In genomic region chr16:1942810-1943726, GRCh38 we compare ENCODE assay signal across 8 cellular contexts. TPM values are rescaled to one million over a fixed set of nuclear protein-coding genes. Genes with fewer than 3 reads are reported as not detected.
A peak's percentile ranks its signal among the peaks of the same experiment; 100 is the strongest.
DNase-seq lines count a peak whose midpoint lies in the region; ATAC-seq lines count a peak whose summit lies in the region.

Gene MSRB1, minus strand, starts transcription at chr16:1943199. Its CDS starts 43 bp downstream, at chr16:1943156.

- peak within 1 kb of the TSS; percentile 24 to 38 for H2BK12ac ChIP-seq in mesenchymal stem cell (ENCODE audit: low read length in 2 of 2)

- H3K4me2 ChIP-seq in mesenchymal stem cell (ENCODE audit: low read length, poor library complexity, severe bottlenecking), result peak within 1 kb of the TSS; percentile 93

- peaks cover 15% of the 10 kb centered on the region for H3K36me3 ChIP-seq in effector memory CD4-positive, alpha-beta T cell (ENCODE audit: control insufficient read depth, insufficient read depth, low read length)
- peaks cover 24 to 28% of the 10 kb centered on the region in 2 experiments for H3K36me3 ChIP-seq in mesenchymal stem cell (ENCODE audit: control insufficient read depth in 1 of 2, insufficient read depth in 2 of 2, low read depth in 1 of 2, low read length in 2 of 2)

- H3K4me1 ChIP-seq in effector memory CD4-positive, alpha-beta T cell (ENCODE audit: control insufficient read depth, insufficient read depth, low read length, poor library complexity, severe bottlenecking), result peaks cover 9% of the 10 kb centered on the region
- peaks cover 14% of the 10 kb centered on the region for H3K4me1 ChIP-seq in mesenchymal stem cell (ENCODE audit: control insufficient read depth, insufficient read depth, low read depth, low read length)

- H3K27me3 ChIP-seq in effector memory CD4-positive, alpha-beta T cell (replicated peaks; ENCODE audit: control insufficient read depth, insufficient read depth, low read length, poor library complexity, severe bottlenecking), result no peaks in the 10 kb centered on the region
- no peaks in the 10 kb centered on the region for H3K27me3 ChIP-seq in mesenchymal stem cell (ENCODE audit: control insufficient read depth in 1 of 2, insufficient read depth in 1 of 2, low read length in 2 of 2)

- H2AK5ac ChIP-seq in mesenchymal stem cell (ENCODE audit: low read length, severe bottlenecking), result peak within 1 kb of the TSS; percentile 8

- H3K18ac ChIP-seq in mesenchymal stem cell (ENCODE audit: low read depth in 1 of 2, low read length in 2 of 2), result peak within 1 kb of the TSS; percentile 84 to 88

- peak within 1 kb of the TSS; percentile 38 to 76 for H3K4ac ChIP-seq in mesenchymal stem cell (ENCODE audit: low read depth in 1 of 2, low read length in 2 of 2)

- peak within 1 kb of the TSS in 1 of 2 experiments; percentile 81 for H3K14ac ChIP-seq in mesenchymal stem cell (ENCODE audit: low read length in 2 of 2)

- H3K79me1 ChIP-seq in mesenchymal stem cell (replicated peaks; ENCODE audit: low read length, poor library complexity, severe bottlenecking), result peaks cover 10% of the 10 kb centered on the region

- H3K4me3 ChIP-seq in effector memory CD4-positive, alpha-beta T cell (ENCODE audit: insufficient read depth, low read depth, low read length, poor library complexity, severe bottlenecking), result peak within 1 kb of the TSS; percentile 95
- peak within 1 kb of the TSS; percentile 88 to 92 for H3K4me3 ChIP-seq in mesenchymal stem cell (ENCODE audit: insufficient read depth in 1 of 2, low read depth in 1 of 2, low read length in 2 of 2)

- H2BK15ac ChIP-seq in mesenchymal stem cell (ENCODE audit: low read depth, poor library complexity, severe bottlenecking), result peak within 1 kb of the TSS; percentile 95

- peak within 1 kb of the TSS; percentile 86 for H3K9ac ChIP-seq in mesenchymal stem cell (ENCODE audit: low read length)

- H3K27ac ChIP-seq in effector memory CD4-positive, alpha-beta T cell (ENCODE audit: insufficient read depth, low read length, poor library complexity, severe bottlenecking), result peak within 1 kb of the TSS; percentile 70
- peak within 1 kb of the TSS; percentile 1 for H3K27ac ChIP-seq in mesenchymal stem cell (ENCODE audit: low read length, poor library complexity, severe bottlenecking)

- peak within 1 kb of the TSS; percentile 93 for H2AFZ ChIP-seq in mesenchymal stem cell (ENCODE audit: low read depth, low read length)

- H2BK120ac ChIP-seq in mesenchymal stem cell (ENCODE audit: low read depth, low read length), result peak within 1 kb of the TSS; percentile 75

- no peaks in the 10 kb centered on the region for H3K9me3 ChIP-seq in effector memory CD4-positive, alpha-beta T cell (ENCODE audit: control insufficient read depth, low read length)
- H3K9me3 ChIP-seq in mesenchymal stem cell (ENCODE audit: control insufficient read depth, low read length), result no peaks in the 10 kb centered on the region

- peak within 1 kb of the TSS; percentile 48 for H4K91ac ChIP-seq in mesenchymal stem cell (ENCODE audit: low read length)

- peak; percentile 79 for ATAC-seq in GM21360 (IDR thresholded peaks at IDR 0.05; ENCODE audit: unreplicated experiment)

- DNase-seq in CMK (ENCODE audit: low read depth) (peak; percentile 87), HT1080 (ENCODE audit: low read depth) (peak; percentile 93), NOMO-1 treated with DMSO at 0.1 percent for 48 hours (lab: John Stamatoyannopoulos, UW; ENCODE audit: unreplicated experiment) (peak; percentile 99), mesenchymal stem cell (peak; percentile 99)
- DNase-seq in activated CD8-positive, alpha-beta memory T cell treated with anti-CD3 and anti-CD28 coated beads for 4 hours (ENCODE audit: low read depth in 2 of 2), result peak; percentile 97 to 98
- DNase-seq in effector memory CD4-positive, alpha-beta T cell, result peak; percentile 97 to 99 (median 99)
- DNase-seq in stimulated activated CD8-positive, alpha-beta memory T cell treated with anti-CD3 and anti-CD28 coated beads, Interleukin-12 subunit alpha, Interleukin-12 subunit beta, amount 100 ng/mL, for 4 hours (ENCODE audit: low read depth), result peak; percentile 97

- peak within 1 kb of the TSS; percentile 96 for H4K8ac ChIP-seq in mesenchymal stem cell (ENCODE audit: low read length)

- H3K23ac ChIP-seq in mesenchymal stem cell (ENCODE audit: low read length in 2 of 2), result no peak within 1 kb of the TSS

- WGBS in mesenchymal stem cell, result under 1% methylated on average over 64 of the region's 77 CpGs

- no peak within 1 kb of the TSS for H2BK5ac ChIP-seq in mesenchymal stem cell (ENCODE audit: low read depth, low read length, poor library complexity, severe bottlenecking)

RNA-seq across cellular contexts. Expression of gene MSRB1, which starts in this region (rescaled TPM):
- total RNA-seq in HT1080 (2014; rRNA removed; shearing (Covaris generic)), result 26.1 and 38.7 TPM in 2 replicates
- polyA plus RNA-seq in HT1080 (2015; cell fraction: cytosol; rRNA removed), result 30.0 and 33.5 TPM in 2 replicates
- 13.0 and 14.8 TPM in 2 replicates for polyA plus RNA-seq in HT1080 (2015; cell fraction: nucleus; rRNA removed)
- 21.0 TPM for polyA plus RNA-seq in mesenchymal stem cell (2013, experiment 1 of 2)
- 19.0 TPM for polyA plus RNA-seq in mesenchymal stem cell (2013, experiment 2 of 2)

Comparison
In these comparisons a context has a peak if more than half of its experiments do, and no peak if none do; other contexts are left out.
1. Peak in every context shown above with its lines: DNase-seq, ATAC-seq, H3K4me3 ChIP-seq and H3K27ac ChIP-seq.